ENCODE assay signal across 18 cellular contexts in the genomic region with DNA sequence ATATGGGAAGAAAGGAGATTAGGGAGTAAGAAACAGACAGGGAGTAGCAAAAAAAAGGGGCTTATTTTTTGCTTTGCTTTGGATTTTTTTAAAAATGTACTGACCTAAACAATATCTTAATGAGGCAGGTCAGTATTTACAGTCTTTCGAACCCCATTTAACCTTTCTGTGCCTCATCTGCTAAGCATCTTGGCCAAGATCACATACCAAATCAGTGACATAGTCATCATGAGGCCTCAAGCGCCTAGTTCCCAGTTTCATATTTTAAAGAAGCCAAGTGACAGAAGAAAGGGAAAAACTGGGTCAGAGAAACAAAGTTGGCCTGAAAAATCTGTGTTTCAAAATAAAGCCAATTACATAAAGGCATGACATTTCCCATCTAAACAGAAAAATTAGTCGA.
A peak's percentile ranks its signal among the peaks of the same experiment; 100 is the strongest.
DNase-seq lines count a peak whose midpoint lies in the region; ATAC-seq and TF ChIP-seq lines count a peak whose summit lies in the region.
"Had no signal": no experiment of that assay in that cellular context is flagged by ENCODE, and none has a peak within 500 bp of the region (broad histone marks: within the 10 kb centered on the region; RNA-seq: fewer than 3 reads in every experiment).

No MANE protein-coding gene starts in this region.

- no peak overlapping the region for H3K4me3 ChIP-seq in brain microvascular endothelial cell (ENCODE audit: low read depth, low read length)
- no peak overlapping the region for H3K4me3 ChIP-seq in subcutaneous abdominal adipose tissue (ENCODE audit: low read depth in 1 of 5, low read length in 5 of 5)
- H3K4me3 ChIP-seq: BLaER1 treated with 17β-estradiol and CSF1 and Interleukin-3, amounts not matched to agents 10 nM and 100 nM; body of pancreas; stomach; upper lobe of right lung had no signal

- H3K27me3 ChIP-seq in brain microvascular endothelial cell (replicated peaks) (no peaks in the 10 kb centered on the region), subcutaneous abdominal adipose tissue (ENCODE audit: control insufficient read depth in 5 of 5, insufficient read depth in 4 of 5, low read length in 5 of 5) (no peaks in the 10 kb centered on the region)
- H3K27me3 ChIP-seq: BLaER1 treated with 17β-estradiol and CSF1 and Interleukin-3, amounts not matched to agents 10 nM and 100 nM; body of pancreas; stomach; upper lobe of right lung had no signal

- DNase-seq in GM04503 (ENCODE audit: low read depth) (peak; percentile 15), brain microvascular endothelial cell (peak; percentile 20), left ventricle myocardium superior (no peak), mucosa of gallbladder (ENCODE audit: low spot score) (no peak)
- DNase-seq: activated CD4-positive, alpha-beta T cell treated with anti-CD3 and anti-CD28 coated beads for 1 hour; cortex of kidney; left cardiac atrium; midbrain; MM.1S; NCI-H1436 treated with DMSO at 0.1 percent for 48 hours; NCI-H69; stomach; upper lobe of right lung had no signal

- H3K27ac ChIP-seq in brain microvascular endothelial cell (no peak overlapping the region), subcutaneous abdominal adipose tissue (ENCODE audit: low read depth, low read length) (peak overlapping the region; percentile 50)
- H3K27ac ChIP-seq: BLaER1 treated with 17β-estradiol and CSF1 and Interleukin-3, amounts not matched to agents 10 nM and 100 nM; body of pancreas; upper lobe of right lung had no signal

- no peaks in the 10 kb centered on the region for H3K9me3 ChIP-seq in subcutaneous abdominal adipose tissue (ENCODE audit: control insufficient read depth in 5 of 5, low read length in 5 of 5)
- H3K9me3 ChIP-seq: BLaER1 treated with 17β-estradiol and CSF1 and Interleukin-3, amounts not matched to agents 10 nM and 100 nM; body of pancreas; upper lobe of right lung had no signal

- in situ Hi-C loops in brain microvascular endothelial cell (cut with HindIII; ENCODE audit: low pct_ligation_motif_present, low sequenced_read_pairs): no loop called here

- no peak for TF ChIP-seq CTCF in brain microvascular endothelial cell (IDR thresholded peaks at IDR 0.05; ENCODE audit: low read depth, low read length, missing control alignments)

- intact Hi-C loops in left ventricle myocardium superior (cut with micrococcal nuclease): no loop called here

- H3K4me1 ChIP-seq in subcutaneous abdominal adipose tissue (ENCODE audit: control insufficient read depth in 5 of 5, insufficient read depth in 5 of 5, low read length in 5 of 5): peaks cover 0 to 12% (median 6%) of the 10 kb centered on the region in 5 donors
- H3K4me1 ChIP-seq: BLaER1 treated with 17β-estradiol and CSF1 and Interleukin-3, amounts not matched to agents 10 nM and 100 nM; body of pancreas; stomach; upper lobe of right lung had no signal

- H3K36me3 ChIP-seq in brain microvascular endothelial cell (replicated peaks): no peaks in the 10 kb centered on the region
- no peaks in the 10 kb centered on the region for H3K36me3 ChIP-seq in subcutaneous abdominal adipose tissue (ENCODE audit: control insufficient read depth in 5 of 5, insufficient read depth in 5 of 5, low read length in 5 of 5)
- H3K36me3 ChIP-seq: BLaER1 treated with 17β-estradiol and CSF1 and Interleukin-3, amounts not matched to agents 10 nM and 100 nM; stomach; upper lobe of right lung had no signal

- ATAC-seq in left ventricle myocardium superior (peak; percentile 71), HG02610 (IDR thresholded peaks at IDR 0.05; ENCODE audit: unreplicated experiment) (no peak), HG02870 (IDR thresholded peaks at IDR 0.05; ENCODE audit: unreplicated experiment) (no peak)
- ATAC-seq: body of pancreas, upper lobe of right lung had no signal

- H3K9ac ChIP-seq in subcutaneous abdominal adipose tissue (ENCODE audit: low read length in 5 of 5): peak overlapping the region in 1 of 5 donors; percentile 2
- H3K9ac ChIP-seq: BLaER1 treated with 17β-estradiol and CSF1 and Interleukin-3, amounts not matched to agents 10 nM and 100 nM had no signal

Comparison
In these comparisons a context has a peak if more than half of its experiments do, and no peak if none do; other contexts are left out.
1. DNase-seq: peak in GM04503 (single experiment) and brain microvascular endothelial cell (single experiment); none in left ventricle myocardium superior (single experiment) and mucosa of gallbladder (single experiment).